ENCODE assay signal across 24 cellular contexts in genomic region chr5:147734839-147735238, GRCh38. TPM values are rescaled to one million over a fixed set of nuclear protein-coding genes. Genes with fewer than 3 reads are reported as not detected.
DNase-seq lines count a peak whose midpoint lies in the region.
"Had no signal": no experiment of that assay in that cellular context is flagged by ENCODE, and none has a peak within 500 bp of the region (broad histone marks: within the 10 kb centered on the region; RNA-seq: fewer than 3 reads in every experiment).

No MANE protein-coding gene starts in this region.

- DNase-seq in NCI-H146 (lab: John Stamatoyannopoulos, UW) (peak; percentile 21), NCI-H146 treated with DMSO at 0.1 percent for 48 hours (lab: John Stamatoyannopoulos, UW; ENCODE audit: unreplicated experiment) (no peak), DMS53 (lab: John Stamatoyannopoulos, UW) (peak; percentile 74), NCI-H69 (lab: John Stamatoyannopoulos, UW) (peak; percentile 93), iPS-NIHi11 (ENCODE audit: low spot score) (peak; percentile 33), hippocampal formation (lab: John Stamatoyannopoulos, UW) (no peak), mucosa of gallbladder (ENCODE audit: low spot score) (no peak)
- no peak for DNase-seq in stimulated activated CD4-positive, alpha-beta T cell treated with anti-CD3 and anti-CD28 coated beads, Interleukin-12 subunit alpha, Interleukin-12 subunit beta, amount 100 ng/mL, for 4 hours
- DNase-seq: activated CD4-positive, alpha-beta T cell treated with anti-CD3 and anti-CD28 coated beads, Interleukin-2, amount 50 U/mL, for 48 hours; activated CD4-positive, CD25-positive, alpha-beta regulatory T cell treated with anti-CD3 and anti-CD28 coated beads, Interleukin-2, amount 50 U/mL, for 72 hours; activated gamma-delta T cell treated with Interleukin-2 at 50 U/mL for 16 hours; activated naive CD8-positive, alpha-beta T cell treated with anti-CD3 and anti-CD28 coated beads, Interleukin-2, amount 10 ng/mL, durations not matched to agents 7 days and 5 days; activated T-cell treated with anti-CD3 and anti-CD28 coated beads, Interleukin-2, amount 50 U/mL, for 48 hours; GM23248; left colon; NCI-H1436; pancreas; Peyer's patch; SHP77 treated with DMSO at 0.1 percent for 48 hours; stimulated activated naive CD4-positive, alpha-beta T cell had no signal

RNA-seq across cellular contexts. Expression of gene JAKMIP2, which starts 47.7 kb away (rescaled TPM):
- 1.8 TPM for total RNA-seq in mucosa of gallbladder
- total RNA-seq: ascending aorta, GM23248, K562, MCF 10A, renal cortical epithelial cell had no signal

Comparison
In these comparisons a context has a peak if more than half of its experiments do, and no peak if none do; other contexts are left out.
1. DNase-seq: peak in NCI-H146 (single experiment), DMS53 (single experiment), NCI-H69 (single experiment) and iPS-NIHi11 (single experiment); none in NCI-H146 treated with DMSO at 0.1 percent for 48 hours (single experiment), stimulated activated CD4-positive, alpha-beta T cell treated with anti-CD3 and anti-CD28 coated beads, Interleukin-12 subunit alpha, Interleukin-12 subunit beta, amount 100 ng/mL, for 4 hours (single experiment), hippocampal formation (0 of 2) and mucosa of gallbladder (single experiment).